ENCODE assay signal across 3 cellular contexts in genomic region chr9:33567776-33568175, GRCh38. TPM values are rescaled to one million over a fixed set of nuclear protein-coding genes. Genes with fewer than 3 reads are reported as not detected.
"Had no signal": no experiment of that assay in that cellular context is flagged by ENCODE, and none has a peak within 500 bp of the region (broad histone marks: within the 10 kb centered on the region; RNA-seq: fewer than 3 reads in every experiment).

No MANE protein-coding gene starts in this region.

RNA-seq across cellular contexts. Expression of gene ANKRD18B, which starts 43.7 kb away (rescaled TPM):
- total RNA-seq: Peyer's patch, Right ventricle myocardium superior, SJSA1 had no signal
